Comparison of ENCODE assay signal across 11 cellular contexts in genomic region chr17:72422204-72422504, GRCh38.
DNase-seq lines count a peak whose midpoint lies in the region; ATAC-seq, FAIRE-seq and TF ChIP-seq lines count a peak whose summit lies in the region.
"Had no signal": no experiment of that assay in that cellular context is flagged by ENCODE, and none has a peak within 500 bp of the region (broad histone marks: within the 10 kb centered on the region; RNA-seq: fewer than 3 reads in every experiment).

No MANE protein-coding gene starts in this region.

- intact Hi-C loops in GM12878 (cut with micrococcal nuclease; ENCODE audit: unreplicated experiment), result loop anchor here (2.0 to 5.0 kb wide), 3 partner anchors 105 to 391 kb away; no protein-coding TSS in a partner anchor
- intact Hi-C loops in mucosa of descending colon (cut with DNase I, micrococcal nuclease), result no loop called here

- H3K4me2 ChIP-seq in GM12878 (ENCODE audit: control insufficient read depth, insufficient read depth), result peak overlapping the region; percentile 58
- H3K4me2 ChIP-seq: GM23338 had no signal

- DNase-seq in GM12878 (ENCODE audit: low read depth, low spot score), result no peak
- no peak for DNase-seq in activated CD8-positive, alpha-beta T cell treated with anti-CD3 and anti-CD28 coated beads, Interleukin-2, amount 10 ng/mL, durations not matched to agents 7 days and 5 days
- no peak for DNase-seq in mucosa of descending colon
- no peak for DNase-seq in GM10248 (ENCODE audit: extremely low spot score)
- DNase-seq: NCI-H1436 treated with DMSO at 0.1 percent for 48 hours had no signal

- H3K36me3 ChIP-seq in GM12878 (ENCODE audit: control insufficient read depth in 2 of 2, insufficient read depth in 2 of 2, low read length in 1 of 2), result no peaks in the 10 kb centered on the region; a peak in 1 of 4 replicates
- H3K36me3 ChIP-seq in mucosa of descending colon (ENCODE audit: low read depth), result no peaks in the 10 kb centered on the region
- H3K36me3 ChIP-seq: thoracic aorta had no signal

- TF ChIP-seq POLR2A in GM12878 (IDR thresholded peaks at IDR 0.05; ENCODE audit: low read depth, low read length), result no peak

- peak overlapping the region; percentile 48; the same call in 1 of the 2 replicates for H3K4me3 ChIP-seq in GM12878
- no peak overlapping the region for H3K4me3 ChIP-seq in mucosa of descending colon
- H3K4me3 ChIP-seq: GM23338, skin epidermis, thoracic aorta had no signal

- H3K9me3 Mint-ChIP-seq in stimulated activated memory B cell treated with anti-CD40 and anti-IgM and Interleukin-4, amounts not matched to agents 10 μg/mL and 1 μg/mL and 100 μg/mL, for 72 hours, result peaks cover 12% of the 10 kb centered on the region
- H3K9me3 Mint-ChIP-seq in activated CD8-positive, alpha-beta T cell treated with anti-CD3 and anti-CD28 coated beads, Interleukin-2, amount 10 ng/mL, durations not matched to agents 7 days and 5 days (ENCODE audit: insufficient read depth), result no peaks in the 10 kb centered on the region

- H4K20me1 ChIP-seq in GM12878 (ENCODE audit: control insufficient read depth, insufficient read depth), result no peaks in the 10 kb centered on the region

- no peak for TF ChIP-seq RAD21 in GM12878 (IDR thresholded peaks at IDR 0.05; ENCODE audit: insufficient read depth, low read depth, low read length)

- peaks cover 15% of the 10 kb centered on the region for H3K9me3 ChIP-seq in GM12878 (replicated peaks; ENCODE audit: control insufficient read depth, insufficient read depth, low read length)
- peaks cover 9% of the 10 kb centered on the region for H3K9me3 ChIP-seq in mucosa of descending colon

- peaks cover 22% of the 10 kb centered on the region for H3K79me2 ChIP-seq in GM12878 (ENCODE audit: control insufficient read depth, insufficient read depth, low read length)

- in situ Hi-C loops in GM12878 (cut with MboI), result loop anchor here (5.0 to 25.0 kb wide), 5 partner anchors 95 to 1865 kb away; partner anchors contain the start of gene SOX9

- H3K27ac Mint-ChIP-seq in stimulated activated memory B cell treated with anti-CD40 and anti-IgM and Interleukin-4, amounts not matched to agents 10 μg/mL and 1 μg/mL and 100 μg/mL, for 72 hours, result peak overlapping the region; percentile 84
- H3K27ac Mint-ChIP-seq in activated CD8-positive, alpha-beta T cell treated with anti-CD3 and anti-CD28 coated beads, Interleukin-2, amount 10 ng/mL, durations not matched to agents 7 days and 5 days, result no peak overlapping the region
- H3K27ac Mint-ChIP-seq: GM23338 had no signal

- WGBS in GM12878 (ENCODE audit: insufficient coverage, insufficient replicate concordance, low lambda C conversion rate, missing lambda C conversion rate), result 0% methylated on average over 1 of the region's 1 CpG

- FAIRE-seq in GM12878 (lab: Jason Lieb, UNC), result no peak

- H3K4me1 Mint-ChIP-seq in stimulated activated memory B cell treated with anti-CD40 and anti-IgM and Interleukin-4, amounts not matched to agents 10 μg/mL and 1 μg/mL and 100 μg/mL, for 72 hours, result peaks cover 62% of the 10 kb centered on the region
- peaks cover 6% of the 10 kb centered on the region for H3K4me1 Mint-ChIP-seq in activated CD8-positive, alpha-beta T cell treated with anti-CD3 and anti-CD28 coated beads, Interleukin-2, amount 10 ng/mL, durations not matched to agents 7 days and 5 days (ENCODE audit: low read depth)

- peak in 1 of 2 experiments; percentile 96; a peak in 3 of 4 replicates for TF ChIP-seq EP300 in GM12878 (IDR thresholded peaks at IDR 0.05; ENCODE audit: borderline replicate concordance in 1 of 2, control insufficient read depth in 1 of 2, low read depth in 2 of 2, low read length in 2 of 2)

- SMC1A ChIA-PET in GM12878 (lab: Charles Lee; ENCODE audit: uncharacterized antibody, unreplicated experiment), result interaction anchor here (1.0 to 12.7 kb wide), 13 partner anchors 10 to 301 kb away, joined by 3 to 335 read pairs (median 4); partner anchors contain the start of gene SOX9

- H3K27me3 ChIP-seq in GM12878 (replicated peaks in 1 of 2; ENCODE audit: control insufficient read depth in 2 of 2, insufficient read depth in 2 of 2, low read length in 1 of 2), result no peaks in the 10 kb centered on the region

- peak overlapping the region; percentile 76 for H3K9ac ChIP-seq in GM12878 (ENCODE audit: control insufficient read depth, insufficient read depth, low read length)

- H3K27ac ChIP-seq in GM12878 (ENCODE audit: control insufficient read depth, insufficient read depth), result peak overlapping the region; percentile 95
- H3K27ac ChIP-seq: thoracic aorta had no signal

- peaks cover 10% of the 10 kb centered on the region for H3K36me3 Mint-ChIP-seq in stimulated activated memory B cell treated with anti-CD40 and anti-IgM and Interleukin-4, amounts not matched to agents 10 μg/mL and 1 μg/mL and 100 μg/mL, for 72 hours
- H3K36me3 Mint-ChIP-seq in activated CD8-positive, alpha-beta T cell treated with anti-CD3 and anti-CD28 coated beads, Interleukin-2, amount 10 ng/mL, durations not matched to agents 7 days and 5 days (ENCODE audit: low read depth), result no peaks in the 10 kb centered on the region

- no TSS peak for BruUV-seq in GM12878 (replicated peaks; lab: Mats Ljungman, UMichigan)

- CTCF ChIA-PET in GM12878 (lab: Yijun Ruan, JAX), result interaction anchor here (0.6 to 9.8 kb wide), 10 partner anchors 30 to 949 kb away, joined by 3 to 101 read pairs (median 4); partner anchors contain the start of gene SOX9
- CTCF ChIA-PET in activated CD8-positive, alpha-beta T cell treated with anti-CD3 and anti-CD28 coated beads, Interleukin-2, amount 10 ng/mL, durations not matched to agents 7 days and 5 days (lab: Charles Lee), result no interaction called here
- CTCF ChIA-PET in GM10248 (lab: Yijun Ruan, JAX), result interaction anchor here (0.7 to 7.3 kb wide), 3 partner anchors 43 to 303 kb away, joined by 3 to 52 read pairs (median 3); no protein-coding TSS in a partner anchor

- ATAC-seq in GM21360 (IDR thresholded peaks at IDR 0.05; ENCODE audit: unreplicated experiment) (peak; percentile 26), HG03439 (IDR thresholded peaks at IDR 0.05; ENCODE audit: unreplicated experiment) (peak; percentile 34), GM12878 (no peak), mucosa of descending colon (no peak)
- ATAC-seq in stimulated activated memory B cell treated with anti-CD40 and anti-IgM and Interleukin-4, amounts not matched to agents 10 μg/mL and 1 μg/mL and 100 μg/mL, for 72 hours, result no peak
- no peak for ATAC-seq in activated CD8-positive, alpha-beta T cell treated with anti-CD3 and anti-CD28 coated beads, Interleukin-2, amount 10 ng/mL, durations not matched to agents 7 days and 5 days

- H3K4me1 ChIP-seq in GM12878 (ENCODE audit: control insufficient read depth, insufficient read depth, low read length) (peaks cover 64% of the 10 kb centered on the region), mucosa of descending colon (ENCODE audit: low read depth) (peaks cover 25% of the 10 kb centered on the region)

- no peak overlapping the region for H2AFZ ChIP-seq in GM12878 (ENCODE audit: control insufficient read depth, low read depth, low read length)
- H2AFZ ChIP-seq: GM23338 had no signal

- POLR2A ChIA-PET in GM12878 (lab: Charles Lee), result interaction anchor here (0.8 to 9.6 kb wide), 12 partner anchors 11 to 301 kb away, joined by 3 to 170 read pairs (median 8); partner anchors contain the start of gene SOX9
- POLR2A ChIA-PET in activated CD8-positive, alpha-beta T cell treated with anti-CD3 and anti-CD28 coated beads, Interleukin-2, amount 10 ng/mL, durations not matched to agents 7 days and 5 days (lab: Charles Lee), result no interaction called here
- POLR2A ChIA-PET in GM10248 (lab: Yijun Ruan, JAX), result interaction anchor here (0.8 to 2.2 kb wide), 3 partner anchors 10 to 301 kb away, joined by 5 to 25 read pairs (median 15); partner anchors contain the start of gene SOX9

- peak overlapping the region; percentile 30 for H3K4me3 Mint-ChIP-seq in stimulated activated memory B cell treated with anti-CD40 and anti-IgM and Interleukin-4, amounts not matched to agents 10 μg/mL and 1 μg/mL and 100 μg/mL, for 72 hours
- H3K4me3 Mint-ChIP-seq in activated CD8-positive, alpha-beta T cell treated with anti-CD3 and anti-CD28 coated beads, Interleukin-2, amount 10 ng/mL, durations not matched to agents 7 days and 5 days, result no peak overlapping the region
- H3K4me3 Mint-ChIP-seq: GM23338 had no signal

- TF ChIP-seq CTCF in GM12878 (IDR thresholded peaks at IDR 0.05 in 2 of 3, conservative IDR thresholded peaks at IDR 0.05 in 1 of 3; ENCODE audit: control insufficient read depth in 2 of 3, extremely low read depth in 1 of 3, insufficient read depth in 1 of 3, low read depth in 3 of 3, low read length in 3 of 3) (no peak), mucosa of descending colon (IDR thresholded peaks at IDR 0.05) (no peak), GM10248 (IDR thresholded peaks at IDR 0.05; ENCODE audit: control extremely low read depth, extremely low read depth, low read depth, missing control alignments) (no peak)

- RAD21 ChIA-PET in GM12878 (lab: Charles Lee; ENCODE audit: unreplicated experiment), result interaction anchor here (1.0 to 11.4 kb wide), 17 partner anchors 10 to 391 kb away, joined by 3 to 361 read pairs (median 7); partner anchors contain the start of gene SOX9

- H3K27me3 Mint-ChIP-seq in stimulated activated memory B cell treated with anti-CD40 and anti-IgM and Interleukin-4, amounts not matched to agents 10 μg/mL and 1 μg/mL and 100 μg/mL, for 72 hours, result peaks cover 11% of the 10 kb centered on the region
- no peaks in the 10 kb centered on the region for H3K27me3 Mint-ChIP-seq in activated CD8-positive, alpha-beta T cell treated with anti-CD3 and anti-CD28 coated beads, Interleukin-2, amount 10 ng/mL, durations not matched to agents 7 days and 5 days (ENCODE audit: low read depth)

TF ChIP-seq in GM12878, 131 proteins besides CTCF, POLR2A, EP300 and RAD21 (continues in another document):
- TF ChIP-seq TARDBP (IDR thresholded peaks at IDR 0.05; ENCODE audit: borderline replicate concordance), result 0 out of 2 replicates have a peak, but pooled peaks have one; percentile 24
- no peak for TF ChIP-seq SIN3A (IDR thresholded peaks at IDR 0.05; ENCODE audit: low read depth, low read length)
- peak; percentile 6; the same call in 1 of the 2 replicates for TF ChIP-seq PML (IDR thresholded peaks at IDR 0.05; ENCODE audit: low read length)
- no peak; the same call in 1 of the 2 replicates for TF ChIP-seq RUNX3 (IDR thresholded peaks at IDR 0.05; ENCODE audit: low read length)
- peak; percentile 96 for TF ChIP-seq MEF2A (IDR thresholded peaks at IDR 0.05; ENCODE audit: insufficient read depth, low read depth, low read length)
- TF ChIP-seq EGR1 (IDR thresholded peaks at IDR 0.05; ENCODE audit: borderline replicate concordance in 1 of 2, low read depth in 2 of 2, low read length in 2 of 2), result no peak
- no peak for TF ChIP-seq USF1 (IDR thresholded peaks at IDR 0.05; ENCODE audit: borderline replicate concordance, extremely low read length, insufficient read depth, low read depth, low read length)

Comparison
In these comparisons a context has a peak if more than half of its experiments do, and no peak if none do; other contexts are left out.
1. ATAC-seq: peak in GM21360 (single experiment) and HG03439 (single experiment); none in GM12878 (single experiment), stimulated activated memory B cell treated with anti-CD40 and anti-IgM and Interleukin-4, amounts not matched to agents 10 μg/mL and 1 μg/mL and 100 μg/mL, for 72 hours (single experiment), activated CD8-positive, alpha-beta T cell treated with anti-CD3 and anti-CD28 coated beads, Interleukin-2, amount 10 ng/mL, durations not matched to agents 7 days and 5 days (single experiment) and mucosa of descending colon (single experiment).